8 cellular contexts compared by ENCODE assay signal in genomic region chr17:81392909-81393654, GRCh38. TPM values are rescaled to one million over a fixed set of nuclear protein-coding genes. Genes with fewer than 3 reads are reported as not detected.
A peak's percentile ranks its signal among the peaks of the same experiment; 100 is the strongest.
DNase-seq lines count a peak whose midpoint lies in the region; ATAC-seq and TF ChIP-seq lines count a peak whose summit lies in the region.

No MANE protein-coding gene starts in this region.

- no peaks in the 10 kb centered on the region for H3K36me3 Mint-ChIP-seq in CD8-positive, alpha-beta T cell

- peak overlapping the region; percentile 27; the same call in 1 of the 2 replicates for H3K56ac ChIP-seq in IMR-90 (ENCODE audit: extremely low read depth, insufficient read depth, low read length)

- H3K27ac ChIP-seq in ACC112 (ENCODE audit: low read depth, low read length) (peak overlapping the region; percentile 72), IMR-90 (ENCODE audit: insufficient read depth, low read length) (peak overlapping the region; percentile 96), colonic mucosa (peak overlapping the region; percentile 90)
- no peak overlapping the region for H3K27ac ChIP-seq in CD8-positive, alpha-beta T cell (ENCODE audit: low read depth, low read length)

- ATAC-seq in IMR-90 (ENCODE audit: low read depth) (no peak), mucosa of descending colon (no peak)
- ATAC-seq in CD8-positive, alpha-beta T cell = no peak

- H3K4me3 ChIP-seq in ACC112 (ENCODE audit: low read depth, low read length) = peak overlapping the region; percentile 85
- H3K4me3 ChIP-seq in IMR-90 (ENCODE audit: insufficient read depth, low read depth, low read length) = peak overlapping the region; percentile 47
- H3K4me3 ChIP-seq in colonic mucosa = peak overlapping the region; percentile 69
- peak overlapping the region; percentile 80 for H3K4me3 ChIP-seq in mucosa of descending colon
- no peak overlapping the region for H3K4me3 ChIP-seq in CD8-positive, alpha-beta T cell (ENCODE audit: low read depth, low read length)

- peak overlapping the region; percentile 64 for H2BK5ac ChIP-seq in IMR-90 (ENCODE audit: low read depth, low read length, poor library complexity, severe bottlenecking)

- no peaks in the 10 kb centered on the region for H3K27me3 ChIP-seq in ACC112 (ENCODE audit: insufficient read depth, low read length)
- no peaks in the 10 kb centered on the region for H3K27me3 ChIP-seq in IMR-90 (ENCODE audit: control insufficient read depth, insufficient read depth, low read length)
- H3K27me3 ChIP-seq in colonic mucosa = no peaks in the 10 kb centered on the region
- H3K27me3 ChIP-seq in CD8-positive, alpha-beta T cell (ENCODE audit: insufficient read depth, low read length) = peaks cover 63% of the 10 kb centered on the region

- peaks cover 24% of the 10 kb centered on the region for H3K4me1 Mint-ChIP-seq in CD8-positive, alpha-beta T cell (ENCODE audit: low read depth)

- H3K36me3 ChIP-seq in ACC112 (ENCODE audit: insufficient read depth, low read length) (no peaks in the 10 kb centered on the region), IMR-90 (ENCODE audit: control insufficient read depth, insufficient read depth, low read length) (0 out of 2 replicates have a peak, but pooled peaks cover 1% of the 10 kb centered on the region), colonic mucosa (no peaks in the 10 kb centered on the region), mucosa of descending colon (ENCODE audit: low read depth) (no peaks in the 10 kb centered on the region)
- no peaks in the 10 kb centered on the region for H3K36me3 ChIP-seq in CD8-positive, alpha-beta T cell (ENCODE audit: insufficient read depth, low read length)

- no peak overlapping the region for H3K4me3 Mint-ChIP-seq in CD8-positive, alpha-beta T cell

- H3K18ac ChIP-seq in IMR-90 (ENCODE audit: low read depth, low read length) = peak overlapping the region; percentile 85; the same call in 1 of the 2 replicates

- peak overlapping the region; percentile 84 for H3K4me2 ChIP-seq in IMR-90 (ENCODE audit: low read depth, low read length)

- H2BK15ac ChIP-seq in IMR-90 (ENCODE audit: low read depth, low read length) = peak overlapping the region; percentile 19; the same call in 1 of the 3 replicates

- H2BK120ac ChIP-seq in IMR-90 (ENCODE audit: low read depth, low read length) = peak overlapping the region; percentile 49; the same call in 1 of the 2 replicates

- no peak overlapping the region; the same call in 1 of the 2 replicates for H4K5ac ChIP-seq in IMR-90 (ENCODE audit: low read depth, low read length)

- peaks cover 48% of the 10 kb centered on the region for H3K27me3 Mint-ChIP-seq in CD8-positive, alpha-beta T cell (ENCODE audit: low read depth)

- CTCF ChIA-PET in IMR-90 (lab: Yijun Ruan, JAX) = interaction anchor here (0.6 to 0.7 kb wide), 2 partner anchors 33 to 189 kb away, joined by 3 read pairs; no protein-coding TSS in a partner anchor
- CTCF ChIA-PET in CD8-positive, alpha-beta T cell (lab: Charles Lee) = interaction anchor here (0.8 kb wide), 1 partner anchor 15 kb away, joined by 3 read pairs; no protein-coding TSS in a partner anchor

- H3K9ac ChIP-seq in IMR-90 (ENCODE audit: low read depth, low read length) = peak overlapping the region; percentile 66
- peak overlapping the region; percentile 73 to 94 for H3K9ac ChIP-seq in colonic mucosa (ENCODE audit: low read depth in 2 of 2, low read length in 2 of 2)

- WGBS in IMR-90 (ENCODE audit: extremely low coverage in 2 of 2, insufficient read length in 1 of 2), 2 experiments = 0% methylated on average over 56 of the region's 93 CpGs; no CpG with 5 or more reads in 1 of the 2 experiments

- H3K4ac ChIP-seq in IMR-90 (ENCODE audit: low read depth, low read length) = peak overlapping the region; percentile 96

- H3K14ac ChIP-seq in IMR-90 (replicated peaks; ENCODE audit: low read depth, low read length) = peak overlapping the region; percentile 74

- H2AK5ac ChIP-seq in IMR-90 (ENCODE audit: low read depth, low read length) = no peak overlapping the region; the same call in 1 of the 2 replicates

- no peak for DNase-seq in IMR-90
- DNase-seq in colonic mucosa = no peak
- DNase-seq in mucosa of descending colon = peak in 1 of 3 donors; percentile 64
- no peak for DNase-seq in CD8-positive, alpha-beta T cell
- no peak for DNase-seq in GM13977 (ENCODE audit: low spot score)
- DNase-seq in activated naive CD4-positive, alpha-beta T cell treated with anti-CD3 and anti-CD28 coated beads, Interleukin-2, amount 50 U/mL, for 16 hours = no peak
- no peak for DNase-seq in NCI-H2107 treated with DMSO at 0.1 percent for 48 hours (lab: John Stamatoyannopoulos, UW; ENCODE audit: unreplicated experiment)

- dilution Hi-C loops in IMR-90 (cut with HindIII; ENCODE audit: low sequenced_read_pairs, unreplicated experiment) = no loop called here

- H4K20me1 ChIP-seq in IMR-90 (ENCODE audit: insufficient read depth, low read length) = peaks cover 15% of the 10 kb centered on the region

- H2AFZ ChIP-seq in ACC112 (ENCODE audit: low read length, unreplicated experiment) = peak overlapping the region; percentile 7
- peak overlapping the region; percentile 76 for H2AFZ ChIP-seq in IMR-90 (replicated peaks; ENCODE audit: low read length, poor library complexity)

- peak overlapping the region; percentile 83; the same call in 1 of the 2 replicates for H4K91ac ChIP-seq in IMR-90 (ENCODE audit: insufficient read depth, low read depth, low read length)

- BruUV-seq in IMR-90 (replicated peaks; lab: Mats Ljungman, UMichigan) = no TSS peak

- no peaks in the 10 kb centered on the region for H3K9me3 Mint-ChIP-seq in CD8-positive, alpha-beta T cell

- H3K9me1 ChIP-seq in IMR-90 (ENCODE audit: insufficient read depth, low read length) = peaks cover 3% of the 10 kb centered on the region; the same call in 1 of the 2 replicates

- POLR2A ChIA-PET in IMR-90 (lab: Charles Lee; ENCODE audit: unreplicated experiment) = no interaction called here
- POLR2A ChIA-PET in CD8-positive, alpha-beta T cell (lab: Charles Lee) = interaction anchor here (1.5 kb wide), 1 partner anchor 38 kb away, joined by 3 read pairs; no protein-coding TSS in a partner anchor

- peaks cover 15 to 50% of the 10 kb centered on the region in 2 experiments for H3K79me1 ChIP-seq in IMR-90 (ENCODE audit: low read depth in 1 of 2, low read length in 2 of 2)

- H2BK20ac ChIP-seq in IMR-90 (ENCODE audit: low read depth, low read length) = no peak overlapping the region

- no peak for TF ChIP-seq POLR2A in IMR-90 (IDR thresholded peaks at IDR 0.05; ENCODE audit: low read depth, low read length)

- H4K8ac ChIP-seq in IMR-90 (ENCODE audit: low read depth in 2 of 2, low read length in 2 of 2) = peak overlapping the region; percentile 80 to 90; a peak in 2 of 4 replicates

- in situ Hi-C loops in IMR-90 (cut with MboI; ENCODE audit: low sequenced_read_pairs) (no loop called here), GM13977 (cut with MboI; ENCODE audit: low pct_unique_long_range_greater_than_20kb, low sequenced_read_pairs, unreplicated experiment) (no loop called here)

- peak overlapping the region; percentile 99 for H3K23ac ChIP-seq in IMR-90 (ENCODE audit: low read depth, low read length)

- H2AK9ac ChIP-seq in IMR-90 (replicated peaks; ENCODE audit: low read depth, low read length, poor library complexity) = peak overlapping the region; percentile 77

- no peak for TF ChIP-seq CTCF in IMR-90 (conservative IDR thresholded peaks at IDR 0.05; ENCODE audit: low read depth, low read length)
- no peak for TF ChIP-seq CTCF in colonic mucosa (IDR thresholded peaks at IDR 0.05)
- TF ChIP-seq CTCF in mucosa of descending colon (IDR thresholded peaks at IDR 0.05) = no peak
- no peak for TF ChIP-seq CTCF in CD8-positive, alpha-beta T cell (IDR thresholded peaks at IDR 0.05)
- TF ChIP-seq CTCF in GM13977 (IDR thresholded peaks at IDR 0.05; ENCODE audit: extremely low read depth, insufficient read depth, missing control alignments) = no peak

- intact Hi-C loops in IMR-90 (cut with micrococcal nuclease) = no loop called here
- intact Hi-C loops in colonic mucosa (cut with DNase I) = no loop called here
- intact Hi-C loops in mucosa of descending colon (cut with DNase I, micrococcal nuclease) = loop anchor here in 1 of 2 donors (10.0 kb wide), 1 partner anchor 122 kb away; the partner anchor contains the start of gene ACTG1
- intact Hi-C loops in CD8-positive, alpha-beta T cell (cut with DNase I, micrococcal nuclease) = loop anchor here in 1 of 2 experiments (10.0 kb wide), 1 partner anchor 122 kb away; the partner anchor contains the start of gene ACTG1

- no peak overlapping the region for H3K27ac Mint-ChIP-seq in CD8-positive, alpha-beta T cell

- H3K9me3 ChIP-seq in IMR-90 (ENCODE audit: control insufficient read depth, insufficient read depth, low read length) (no peaks in the 10 kb centered on the region), colonic mucosa (no peaks in the 10 kb centered on the region), mucosa of descending colon (no peaks in the 10 kb centered on the region)
- H3K9me3 ChIP-seq in CD8-positive, alpha-beta T cell (ENCODE audit: low read length) = no peaks in the 10 kb centered on the region

- H3K79me2 ChIP-seq in ACC112 (ENCODE audit: control insufficient read depth, insufficient read depth, low read length, unreplicated experiment) = peaks cover 41% of the 10 kb centered on the region

- H3K4me1 ChIP-seq in ACC112 (ENCODE audit: control insufficient read depth, insufficient read depth, low read length, unreplicated experiment) = peaks cover 26% of the 10 kb centered on the region
- H3K4me1 ChIP-seq in IMR-90 (ENCODE audit: control insufficient read depth, insufficient read depth, low read length) = peaks cover 21% of the 10 kb centered on the region
- H3K4me1 ChIP-seq in colonic mucosa = peaks cover 19% of the 10 kb centered on the region
- peaks cover 36% of the 10 kb centered on the region for H3K4me1 ChIP-seq in mucosa of descending colon (ENCODE audit: low read depth)
- peaks cover 44% of the 10 kb centered on the region for H3K4me1 ChIP-seq in CD8-positive, alpha-beta T cell (ENCODE audit: insufficient read depth, low read length)

- TF ChIP-seq RAD21 in IMR-90 (IDR thresholded peaks at IDR 0.05; ENCODE audit: low read length) = no peak

TF ChIP-seq in IMR-90, 13 proteins besides CTCF, POLR2A, EP300 and RAD21 (continues in another document):
- TF ChIP-seq MAZ (IDR thresholded peaks at IDR 0.05; ENCODE audit: borderline replicate concordance, low read depth, low read length) (no peak), RCOR1 (IDR thresholded peaks at IDR 0.05; ENCODE audit: insufficient replicate concordance, low read length) (no peak)

RNA-seq across cellular contexts. Expression of gene BAHCC1, which starts 2.2 kb away (rescaled TPM):
- total RNA-seq in IMR-90 (2012; rRNA removed) = 0.36 and 0.83 TPM in 2 replicates
- 7.8 and 8.1 TPM in 2 replicates for polyA plus RNA-seq in IMR-90 (2012; rRNA removed)
- 4.4 and 5.5 TPM in 2 replicates for polyA plus RNA-seq in IMR-90 (2012; cell fraction: cytosol; rRNA removed)
- 24.1 and 56.3 TPM in 2 replicates for polyA plus RNA-seq in IMR-90 (2012; cell fraction: nucleus; rRNA removed; ENCODE audit: low replicate concordance)
- 10 to 100 TPM; 12.5 to 26.3 TPM for total RNA-seq in colonic mucosa
- 10 to 100 TPM; 14.0 to 27.4 (median 16.5) TPM for total RNA-seq in mucosa of descending colon
- total RNA-seq in CD8-positive, alpha-beta T cell = under 1 TPM; 0.08 to 0.24 TPM
